Comparison of ENCODE assay signal across 14 cellular contexts in genomic region chr13:112703935-112704633, GRCh38. TPM values are rescaled to one million over a fixed set of nuclear protein-coding genes. Genes with fewer than 3 reads are reported as not detected.
DNase-seq lines count a peak whose midpoint lies in the region; ATAC-seq and TF ChIP-seq lines count a peak whose summit lies in the region.
"Had no signal": no experiment of that assay in that cellular context is flagged by ENCODE, and none has a peak within 500 bp of the region (broad histone marks: within the 10 kb centered on the region; RNA-seq: fewer than 3 reads in every experiment).

No MANE protein-coding gene starts in this region.

- H3K4me1 ChIP-seq in Loucy (ENCODE audit: insufficient read depth, low read length, poor library complexity, severe bottlenecking) (peaks cover 23% of the 10 kb centered on the region), right cardiac atrium (ENCODE audit: control insufficient read depth, insufficient read depth, low read length) (peaks cover 5% of the 10 kb centered on the region), ascending aorta (no peaks in the 10 kb centered on the region)
- H3K4me1 ChIP-seq: body of pancreas had no signal

- H4K20me1 ChIP-seq in Loucy (ENCODE audit: insufficient read depth, low read length, poor library complexity, severe bottlenecking) = no peaks in the 10 kb centered on the region

- H3K4me2 ChIP-seq in Loucy (ENCODE audit: low read depth, low read length, poor library complexity, severe bottlenecking) = peak overlapping the region; percentile 6

- POLR2A ChIA-PET in activated CD4-positive, alpha-beta T cell treated with anti-CD3 and anti-CD28 coated beads for 36 hours (lab: Charles Lee) = no interaction called here

- H3K27me3 Mint-ChIP-seq in activated CD4-positive, alpha-beta T cell treated with anti-CD3 and anti-CD28 coated beads for 36 hours = no peaks in the 10 kb centered on the region

- ATAC-seq in activated CD4-positive, alpha-beta T cell treated with anti-CD3 and anti-CD28 coated beads for 36 hours = peak; percentile 84
- no peak for ATAC-seq in right cardiac atrium
- ATAC-seq: body of pancreas, HCT116 had no signal

- peak overlapping the region; percentile 42 for H3K27ac ChIP-seq in right cardiac atrium (ENCODE audit: low read length)
- H3K27ac ChIP-seq in ascending aorta = no peak overlapping the region
- H3K27ac ChIP-seq: body of pancreas, SJCRH30, VCaP had no signal

- no peak for TF ChIP-seq CTCF in Loucy (conservative IDR thresholded peaks at IDR 0.05; ENCODE audit: low read length)
- no peak for TF ChIP-seq CTCF in ascending aorta (IDR thresholded peaks at IDR 0.05)

- H3K27ac Mint-ChIP-seq in activated CD4-positive, alpha-beta T cell treated with anti-CD3 and anti-CD28 coated beads for 36 hours = no peak overlapping the region

- no peaks in the 10 kb centered on the region for H3F3A ChIP-seq in Loucy (ENCODE audit: low read depth)

- WGBS in right cardiac atrium = 60% methylated on average over 21 of the region's 21 CpGs

- CTCF ChIA-PET in activated CD4-positive, alpha-beta T cell treated with anti-CD3 and anti-CD28 coated beads for 36 hours (lab: Charles Lee) = no interaction called here

- H3K9me3 ChIP-seq in Loucy (ENCODE audit: insufficient read depth, low read depth, low read length) (no peaks in the 10 kb centered on the region), right cardiac atrium (ENCODE audit: control insufficient read depth, low read length) (no peaks in the 10 kb centered on the region), ascending aorta (no peaks in the 10 kb centered on the region)
- H3K9me3 ChIP-seq: body of pancreas, SJCRH30 had no signal

- H3K4me3 ChIP-seq in Loucy (ENCODE audit: low read length, poor library complexity, severe bottlenecking) (no peak overlapping the region), right cardiac atrium (ENCODE audit: low read length) (no peak overlapping the region), ascending aorta (no peak overlapping the region)
- H3K4me3 ChIP-seq: body of pancreas, SJCRH30 had no signal

- H3K79me2 ChIP-seq in Loucy (ENCODE audit: insufficient read depth, low read length) = peaks cover 29% of the 10 kb centered on the region; the same call in 1 of the 2 replicates

- H3K36me3 Mint-ChIP-seq in activated CD4-positive, alpha-beta T cell treated with anti-CD3 and anti-CD28 coated beads for 36 hours (ENCODE audit: low read depth) = peaks cover 9% of the 10 kb centered on the region

- no peaks in the 10 kb centered on the region for H3K9me2 ChIP-seq in Loucy (replicated peaks; ENCODE audit: low read depth, low read length)

- H2AFZ ChIP-seq in Loucy (ENCODE audit: low read length) = no peak overlapping the region

- H3K9me3 Mint-ChIP-seq in activated CD4-positive, alpha-beta T cell treated with anti-CD3 and anti-CD28 coated beads for 36 hours (ENCODE audit: low read depth) = no peaks in the 10 kb centered on the region

- H3K27me3 ChIP-seq in Loucy (ENCODE audit: insufficient read depth, low read length, poor library complexity, severe bottlenecking) (no peaks in the 10 kb centered on the region), right cardiac atrium (ENCODE audit: control insufficient read depth, insufficient read depth) (no peaks in the 10 kb centered on the region), ascending aorta (no peaks in the 10 kb centered on the region)
- H3K27me3 ChIP-seq: body of pancreas, SJCRH30 had no signal

- intact Hi-C loops in activated CD4-positive, alpha-beta T cell treated with anti-CD3 and anti-CD28 coated beads for 36 hours (cut with DNase I, micrococcal nuclease) = no loop called here
- intact Hi-C loops in right cardiac atrium (cut with DNase I) (no loop called here), ascending aorta (cut with DNase I) (no loop called here)

- H3K9ac ChIP-seq in Loucy (ENCODE audit: low read depth, low read length, poor library complexity, severe bottlenecking) = no peak overlapping the region

- peak; percentile 42 for DNase-seq in activated CD4-positive, alpha-beta T cell treated with anti-CD3 and anti-CD28 coated beads for 36 hours
- DNase-seq in activated CD4-positive, alpha-beta T cell treated with anti-CD3 and anti-CD28 coated beads for 4 hours = no peak
- DNase-seq in right cardiac atrium (no peak), retina (peak; percentile 32), ascending aorta (ENCODE audit: low spot score in 2 of 2) (no peak), NCI-H1436 treated with DMSO at 0.1 percent for 48 hours (lab: John Stamatoyannopoulos, UW) (no peak)
- no peak for DNase-seq in activated CD8-positive, alpha-beta memory T cell treated with anti-CD3 and anti-CD28 coated beads, Interleukin-2, amount 50 U/mL, for 48 hours
- DNase-seq: Calu3; NK-92 treated with Interleukin-12 subunit alpha and Interleukin-12 subunit beta, amount 100 ng/mL, for 24 hours; SJCRH30 had no signal

- peaks cover 32% of the 10 kb centered on the region for H3K4me1 Mint-ChIP-seq in activated CD4-positive, alpha-beta T cell treated with anti-CD3 and anti-CD28 coated beads for 36 hours

- no peak overlapping the region for H3K4me3 Mint-ChIP-seq in activated CD4-positive, alpha-beta T cell treated with anti-CD3 and anti-CD28 coated beads for 36 hours

- no peaks in the 10 kb centered on the region for H3K36me3 ChIP-seq in Loucy (ENCODE audit: insufficient read depth, low read length)
- no peaks in the 10 kb centered on the region for H3K36me3 ChIP-seq in ascending aorta
- H3K36me3 ChIP-seq: SJCRH30 had no signal

RNA-seq across cellular contexts. Expression of gene ATP11A, which starts 14.2 kb away (rescaled TPM):
- 10 to 100 TPM; 42.1 to 50.7 TPM for total RNA-seq in activated CD4-positive, alpha-beta T cell treated with anti-CD3 and anti-CD28 coated beads for 36 hours
- total RNA-seq in right cardiac atrium = 100 to 1,000 TPM in 1 of 4 donors, 10 to 100 TPM in 3; 53.7 to 100 (median 87.8) TPM
- polyA plus RNA-seq in right cardiac atrium = 19.5 TPM
- 50.1 TPM for total RNA-seq in ascending aorta

Comparison
In these comparisons a context has a peak if more than half of its experiments do, and no peak if none do; other contexts are left out.
1. DNase-seq: peak in activated CD4-positive, alpha-beta T cell treated with anti-CD3 and anti-CD28 coated beads for 36 hours (single experiment) and retina (single experiment); none in activated CD4-positive, alpha-beta T cell treated with anti-CD3 and anti-CD28 coated beads for 4 hours (0 of 2), right cardiac atrium (0 of 3), ascending aorta (0 of 2), activated CD8-positive, alpha-beta memory T cell treated with anti-CD3 and anti-CD28 coated beads, Interleukin-2, amount 50 U/mL, for 48 hours (single experiment) and NCI-H1436 treated with DMSO at 0.1 percent for 48 hours (single experiment).